Comparison of ENCODE assay signal across 8 cellular contexts in genomic region chr11:75706260-75706729, GRCh38. TPM values are rescaled to one million over a fixed set of nuclear protein-coding genes. Genes with fewer than 3 reads are reported as not detected.
A peak's percentile ranks its signal among the peaks of the same experiment; 100 is the strongest.
DNase-seq lines count a peak whose midpoint lies in the region; ATAC-seq and TF ChIP-seq lines count a peak whose summit lies in the region.

No MANE protein-coding gene starts in this region.

- peak overlapping the region; percentile 88 for H2AFZ ChIP-seq in ACC112 (ENCODE audit: low read length, unreplicated experiment)

- H3K27me3 ChIP-seq in ACC112 (ENCODE audit: insufficient read depth, low read length) (no peaks in the 10 kb centered on the region), ascending aorta (no peaks in the 10 kb centered on the region), gastrocnemius medialis (no peaks in the 10 kb centered on the region)

- peak; percentile 81 to 97 (median 88) for TF ChIP-seq CTCF in ascending aorta (IDR thresholded peaks at IDR 0.05)
- peak; percentile 62 to 93 (median 85) for TF ChIP-seq CTCF in gastrocnemius medialis (IDR thresholded peaks at IDR 0.05 in 4 of 5, conservative IDR thresholded peaks at IDR 0.05 in 1 of 5)

- H3K36me3 ChIP-seq in ACC112 (ENCODE audit: insufficient read depth, low read length) = no peaks in the 10 kb centered on the region
- H3K36me3 ChIP-seq in ascending aorta = no peaks in the 10 kb centered on the region
- H3K36me3 ChIP-seq in gastrocnemius medialis = no peaks in the 10 kb centered on the region

- in situ Hi-C loops in gastrocnemius medialis (cut with MboI; ENCODE audit: low sequenced_read_pairs in 4 of 4) = loop anchor here in 1 of 4 donors (10.0 kb wide), 1 partner anchor 161 kb away; no protein-coding TSS in a partner anchor

- DNase-seq in NCI-H146 (lab: John Stamatoyannopoulos, UW) = peak; percentile 82
- DNase-seq in T-helper 2 cell = peak; percentile 25 to 70 (median 32)
- DNase-seq in ascending aorta (ENCODE audit: low spot score in 2 of 2) = peak in 1 of 2 donors; percentile 77
- peak; percentile 78 for DNase-seq in hepatic stellate cell (ENCODE audit: low spot score)
- peak; percentile 37 to 47 for DNase-seq in gastrocnemius medialis

- no peak for TF ChIP-seq POLR2A in gastrocnemius medialis (IDR thresholded peaks at IDR 0.05)

- H3K79me2 ChIP-seq in ACC112 (ENCODE audit: control insufficient read depth, insufficient read depth, low read length, unreplicated experiment) = no peaks in the 10 kb centered on the region

- H3K4me1 ChIP-seq in ACC112 (ENCODE audit: control insufficient read depth, insufficient read depth, low read length, unreplicated experiment) = no peaks in the 10 kb centered on the region
- no peaks in the 10 kb centered on the region for H3K4me1 ChIP-seq in ascending aorta
- H3K4me1 ChIP-seq in gastrocnemius medialis = no peaks in the 10 kb centered on the region

- H3K9me3 ChIP-seq in ascending aorta (no peaks in the 10 kb centered on the region), gastrocnemius medialis (no peaks in the 10 kb centered on the region)

- H3K4me3 ChIP-seq in ACC112 (ENCODE audit: low read depth, low read length) (peak overlapping the region; percentile 10; the same call in 1 of the 2 replicates), ascending aorta (peak overlapping the region in 1 of 2 donors; percentile 24), gastrocnemius medialis (no peak overlapping the region)

- ATAC-seq in GM19023 (IDR thresholded peaks at IDR 0.05; ENCODE audit: unreplicated experiment) (peak; percentile 60), gastrocnemius medialis (peak; percentile 79 to 82), GM18873 (IDR thresholded peaks at IDR 0.05; ENCODE audit: low FRiP score, unreplicated experiment) (no peak)

- intact Hi-C loops in ascending aorta (cut with DNase I) (loop anchor here (5.0 kb wide), 1 partner anchor 61 kb away; the partner anchor contains the start of gene DGAT2), gastrocnemius medialis (cut with DNase I; ENCODE audit: low total_unique reads) (loop anchor here (1.0 to 5.0 kb wide), 2 partner anchors 62 to 161 kb away; partner anchors contain the start of gene DGAT2)

- no peak overlapping the region for H3K27ac ChIP-seq in ACC112 (ENCODE audit: low read depth, low read length)
- no peak overlapping the region for H3K27ac ChIP-seq in ascending aorta
- H3K27ac ChIP-seq in gastrocnemius medialis = no peak overlapping the region

RNA-seq across cellular contexts. Expression of gene MOGAT2, which starts 11.3 kb away (rescaled TPM):
- total RNA-seq in ascending aorta (not detected), gastrocnemius medialis (under 1 TPM in 3 of 4 donors, not detected in 1; 0.10 to 0.66 (median 0.49) TPM)

RNA-seq across cellular contexts. Expression of gene MAP6, which starts 37.5 kb away (rescaled TPM):
- total RNA-seq in ascending aorta (15.8 TPM), gastrocnemius medialis (under 1 TPM in 3 of 4 donors, not detected in 1; 0.22 to 0.33 (median 0.25) TPM)

Comparison
In these comparisons a context has a peak if more than half of its experiments do, and no peak if none do; other contexts are left out.
1. RNA of gene MAP6, which starts 37.5 kb away (total RNA-seq): 15.8 TPM in ascending aorta (single experiment); 0.22 to 0.33 TPM in gastrocnemius medialis; every median in the first group is over 10 times any median in the second.